ENCODE assay signal across 8 cellular contexts in genomic region chr4:3954540-3955360, GRCh38.
DNase-seq lines count a peak whose midpoint lies in the region; ATAC-seq and TF ChIP-seq lines count a peak whose summit lies in the region.
"Not testable (repeated sequence)": the region's sequence is repeated elsewhere in the genome, so short reads cannot be mapped to it uniquely, and the experiment has no call there.

No MANE protein-coding gene starts in this region.

- H3K9me3 ChIP-seq in ascending aorta, heart left ventricle: not testable (repeated sequence)

- TF ChIP-seq POLR2A in heart left ventricle (IDR thresholded peaks at IDR 0.05): not testable (repeated sequence)

- not testable (repeated sequence) for H3K4me1 ChIP-seq in ascending aorta
- H3K4me1 ChIP-seq in heart left ventricle: peaks cover 0 to 15% (median 3%) of the 10 kb centered on the region in 12 donors

- DNase-seq in DMS 273 treated with DMSO at 0.1 percent for 48 hours (lab: John Stamatoyannopoulos, UW) (peak; percentile 6), NCI-H2171 (lab: John Stamatoyannopoulos, UW) (peak; percentile 55), UCSD-AML1 (lab: John Stamatoyannopoulos, UW; ENCODE audit: unreplicated experiment) (peak; percentile 35), ascending aorta (ENCODE audit: low spot score in 2 of 2) (peak in 1 of 2 donors; percentile 87), heart left ventricle (peak in 4 of 5 donors; percentile 46 to 82 (median 54)), nucleus accumbens (lab: John Stamatoyannopoulos, UW) (peak in 47 of 56 donors; percentile 12 to 88 (median 56))
- DNase-seq in stimulated activated naive CD4-positive, alpha-beta T cell (lab: John Stamatoyannopoulos, UW): peak; percentile 42 to 61 (median 57)

- intact Hi-C loops in ascending aorta (cut with DNase I): loop anchor here (1.0 to 10.0 kb wide), 8 partner anchors 190 to 1710 kb away; partner anchors contain the start of genes ADRA2C, CFAP99, HAUS3 and LRPAP1
- intact Hi-C loops in heart left ventricle (cut with DNase I): not testable (repeated sequence)

- peak in 1 of 3 experiments; percentile 3 for TF ChIP-seq CTCF in ascending aorta (IDR thresholded peaks at IDR 0.05)
- not testable (repeated sequence) for TF ChIP-seq CTCF in heart left ventricle (IDR thresholded peaks at IDR 0.05)

- WGBS in heart left ventricle, 4 donors: 1 to 7% (median 2%) methylated on average over 20 to 57 of the region's 57 CpGs

- not testable (repeated sequence) for H3K36me3 ChIP-seq in ascending aorta, heart left ventricle

- ATAC-seq in HG02870 (IDR thresholded peaks at IDR 0.05; ENCODE audit: unreplicated experiment): peak; percentile 7
- not testable (repeated sequence) for ATAC-seq in heart left ventricle

- not testable (repeated sequence) for H3K27me3 ChIP-seq in ascending aorta, heart left ventricle

- peak overlapping the region; percentile 77 to 89 for H3K4me3 ChIP-seq in ascending aorta
- H3K4me3 ChIP-seq in heart left ventricle: peak overlapping the region; percentile 50 to 93 (median 78)

- peak overlapping the region; percentile 81 for H3K27ac ChIP-seq in ascending aorta
- H3K27ac ChIP-seq in heart left ventricle: peak overlapping the region; percentile 50 to 88 (median 76)
